In the genomic region with DNA sequence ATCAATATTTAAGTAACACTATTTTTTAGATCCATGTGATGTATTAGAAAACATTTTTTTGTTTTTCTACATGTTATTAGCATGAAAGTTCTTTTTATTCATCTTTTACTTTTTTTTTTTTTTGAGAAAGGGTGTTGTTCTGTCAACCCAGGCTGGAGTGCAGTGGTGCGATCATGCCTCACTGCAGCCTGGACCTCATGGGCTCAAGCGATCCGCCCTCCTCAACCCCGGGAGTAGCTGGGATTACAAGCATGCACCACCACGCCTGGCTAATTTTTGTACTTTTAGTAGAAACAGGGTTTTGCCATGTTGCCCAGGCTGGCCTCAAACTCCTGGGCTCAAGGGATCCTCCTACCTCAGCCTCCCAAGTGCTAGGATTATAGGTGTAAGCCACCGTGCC, we compare ENCODE assay signal across 8 cellular contexts. TPM values are rescaled to one million over a fixed set of nuclear protein-coding genes. Genes with fewer than 3 reads are reported as not detected.
A peak's percentile ranks its signal among the peaks of the same experiment; 100 is the strongest.
DNase-seq lines count a peak whose midpoint lies in the region; ATAC-seq, FAIRE-seq and TF ChIP-seq lines count a peak whose summit lies in the region.
"Not testable (repeated sequence)": the region's sequence is repeated elsewhere in the genome, so short reads cannot be mapped to it uniquely, and the experiment has no call there.

No MANE protein-coding gene starts in this region.

- not testable (repeated sequence) for H3K9me2 ChIP-seq in OCI-LY7 (ENCODE audit: insufficient read depth, low read length); hepatocyte (replicated peaks; ENCODE audit: insufficient read depth)

- WGBS in hepatocyte (ENCODE audit: low lambda C conversion rate, missing lambda C conversion rate), result 86% methylated on average over 6 of the region's 6 CpGs
- 60 to 79% (median 71%) methylated on average over 6 of the region's 6 CpGs for WGBS in small intestine, 3 donors

- H3K27ac ChIP-seq in BLaER1 treated with 17β-estradiol and CSF1 and Interleukin-3, amounts not matched to agents 10 nM and 100 nM, result peak overlapping the region in 4 of 11 experiments; percentile 6 to 28 (median 22); a peak in 5 of 22 replicates
- H3K27ac ChIP-seq in OCI-LY7 (ENCODE audit: low read depth, low read length, poor library complexity, severe bottlenecking) (peak overlapping the region; percentile 73), hepatocyte (peak overlapping the region; percentile 93), small intestine (ENCODE audit: low read depth in 1 of 2, low read length in 1 of 2) (peak overlapping the region; percentile 55 to 73)

- not testable (repeated sequence) for H3K9ac ChIP-seq in BLaER1 treated with 17β-estradiol and CSF1 and Interleukin-3, amounts not matched to agents 10 nM and 100 nM

- not testable (repeated sequence) for H3K9me3 ChIP-seq in BLaER1 treated with 17β-estradiol and CSF1 and Interleukin-3, amounts not matched to agents 10 nM and 100 nM (replicated peaks in 1 of 11); OCI-LY7 (ENCODE audit: low read length); hepatocyte (ENCODE audit: low read depth); small intestine (ENCODE audit: control insufficient read depth, low read depth)

- BruUV-seq in OCI-LY7 (replicated peaks; lab: Mats Ljungman, UMichigan), result TSS peak; percentile 8

- H3K4me1 Mint-ChIP-seq in activated B cell treated with CpG ODN at 0.5 μM for 24 hours, result peaks cover 63% of the 10 kb centered on the region
- peaks cover 11% of the 10 kb centered on the region for H3K4me1 Mint-ChIP-seq in nephron progenitor cell
- peaks cover 29% of the 10 kb centered on the region for H3K4me1 Mint-ChIP-seq in type B pancreatic cell (ENCODE audit: unreplicated experiment)

- H4K20me1 ChIP-seq in BLaER1 treated with 17β-estradiol and CSF1 and Interleukin-3, amounts not matched to agents 10 nM and 100 nM, result peaks cover 12 to 92% (median 39%) of the 10 kb centered on the region in 11 experiments; a peak in 19 of 22 replicates
- H4K20me1 ChIP-seq in OCI-LY7 (ENCODE audit: insufficient read depth, low read length); hepatocyte (ENCODE audit: insufficient read depth, poor library complexity, severe bottlenecking): not testable (repeated sequence)

- not testable (repeated sequence) for H3K4me3 ChIP-seq in BLaER1 treated with 17β-estradiol and CSF1 and Interleukin-3, amounts not matched to agents 10 nM and 100 nM; OCI-LY7 (ENCODE audit: low read depth, low read length, poor library complexity, severe bottlenecking); hepatocyte; small intestine (ENCODE audit: low read depth in 1 of 2, low read length in 2 of 2)

- H3K27me3 Mint-ChIP-seq in activated B cell treated with CpG ODN at 0.5 μM for 24 hours; nephron progenitor cell (ENCODE audit: low read depth, poor library complexity); type B pancreatic cell: not testable (repeated sequence)

- H3K4me2 ChIP-seq in BLaER1 treated with 17β-estradiol and CSF1 and Interleukin-3, amounts not matched to agents 10 nM and 100 nM, result peak overlapping the region; percentile 26 to 73 (median 52); a peak in 20 of 22 replicates
- H3K4me2 ChIP-seq in OCI-LY7 (ENCODE audit: low read length), result peak overlapping the region; percentile 73; the same call in 1 of the 2 replicates
- peak overlapping the region; percentile 63 for H3K4me2 ChIP-seq in hepatocyte

- not testable (repeated sequence) for H3K9me3 Mint-ChIP-seq in activated B cell treated with CpG ODN at 0.5 μM for 24 hours, nephron progenitor cell, type B pancreatic cell

- peaks cover 13 to 43% (median 34%) of the 10 kb centered on the region in 10 experiments; a peak in 19 of 20 replicates for H3K4me1 ChIP-seq in BLaER1 treated with 17β-estradiol and CSF1 and Interleukin-3, amounts not matched to agents 10 nM and 100 nM
- H3K4me1 ChIP-seq in OCI-LY7 (ENCODE audit: insufficient read depth, low read length, poor library complexity, severe bottlenecking) (peaks cover 63% of the 10 kb centered on the region), hepatocyte (ENCODE audit: insufficient read depth) (peaks cover 11% of the 10 kb centered on the region)
- H3K4me1 ChIP-seq in small intestine (ENCODE audit: control insufficient read depth in 2 of 2, insufficient read depth in 1 of 2, low read depth in 1 of 2, low read length in 1 of 2), result not testable (repeated sequence)

- peaks cover 14% of the 10 kb centered on the region; the same call in 1 of the 2 replicates for H3K79me2 ChIP-seq in OCI-LY7 (ENCODE audit: insufficient read depth, low read depth, low read length)
- peaks cover 79% of the 10 kb centered on the region for H3K79me2 ChIP-seq in hepatocyte

- TF ChIP-seq CTCF in OCI-LY7 (conservative IDR thresholded peaks at IDR 0.05; ENCODE audit: low read length); activated B cell treated with CpG ODN at 0.5 μM for 24 hours (IDR thresholded peaks at IDR 0.05); hepatocyte (IDR thresholded peaks at IDR 0.05; ENCODE audit: poor library complexity); nephron progenitor cell (IDR thresholded peaks at IDR 0.05); type B pancreatic cell (conservative IDR thresholded peaks at IDR 0.05): not testable (repeated sequence)

- DNase-seq in GM12891 (ENCODE audit: insufficient read length, low spot score); OCI-LY7 (ENCODE audit: low spot score); activated B cell treated with CpG ODN at 0.5 μM for 24 hours; hepatocyte (ENCODE audit: low spot score); small intestine; type B pancreatic cell (ENCODE audit: extremely low spot score, unreplicated experiment): not testable (repeated sequence)
- DNase-seq in nephron progenitor cell, result peak; percentile 23

- H3K27ac Mint-ChIP-seq in activated B cell treated with CpG ODN at 0.5 μM for 24 hours, result peak overlapping the region; percentile 93
- H3K27ac Mint-ChIP-seq in nephron progenitor cell, result not testable (repeated sequence)
- H3K27ac Mint-ChIP-seq in type B pancreatic cell, result peak overlapping the region; percentile 98

- TF ChIP-seq POLR2A in GM12891 (IDR thresholded peaks at IDR 0.05; ENCODE audit: low read depth, low read length), result not testable (repeated sequence)

- peak overlapping the region; percentile 44 for H3K4me3 Mint-ChIP-seq in activated B cell treated with CpG ODN at 0.5 μM for 24 hours
- H3K4me3 Mint-ChIP-seq in nephron progenitor cell, type B pancreatic cell: not testable (repeated sequence)

- H2AFZ ChIP-seq in OCI-LY7 (ENCODE audit: low read length); hepatocyte: not testable (repeated sequence)

- CTCF ChIA-PET in OCI-LY7 (lab: Charles Lee; ENCODE audit: unreplicated experiment), result not testable (repeated sequence)
- CTCF ChIA-PET in activated B cell treated with CpG ODN at 0.5 μM for 24 hours (lab: Charles Lee), result interaction anchor here (2.6 kb wide), 1 partner anchor 15 kb away, joined by 9 read pairs; no protein-coding TSS in a partner anchor

- H3K27me3 ChIP-seq in BLaER1 treated with 17β-estradiol and CSF1 and Interleukin-3, amounts not matched to agents 10 nM and 100 nM; hepatocyte; small intestine (ENCODE audit: control insufficient read depth in 2 of 2, insufficient read depth in 2 of 2, low read length in 2 of 2): not testable (repeated sequence)

- H3K36me3 Mint-ChIP-seq in activated B cell treated with CpG ODN at 0.5 μM for 24 hours (ENCODE audit: low read depth) (peaks cover 36% of the 10 kb centered on the region), nephron progenitor cell (ENCODE audit: low read depth) (peaks cover 32% of the 10 kb centered on the region), type B pancreatic cell (peaks cover 20% of the 10 kb centered on the region)

- intact Hi-C loops in OCI-LY7 (cut with micrococcal nuclease; ENCODE audit: unreplicated experiment), result loop anchor here (5.0 kb wide), 1 partner anchor 68 kb away; no protein-coding TSS in a partner anchor
- intact Hi-C loops in activated B cell treated with CpG ODN at 0.5 μM for 24 hours (cut with micrococcal nuclease), result loop anchor here (1.0 to 2.0 kb wide), 3 partner anchors 9 to 19 kb away; no protein-coding TSS in a partner anchor

- peak; percentile 52 for FAIRE-seq in GM12891 (lab: Jason Lieb, UNC)
- not testable (repeated sequence) for FAIRE-seq in small intestine (lab: Jason Lieb, UNC)

- POLR2A ChIA-PET in OCI-LY7 (lab: Charles Lee) (interaction anchor here (1.3 to 3.2 kb wide), 3 partner anchors 10 to 15 kb away, joined by 3 to 11 read pairs (median 9); no protein-coding TSS in a partner anchor), activated B cell treated with CpG ODN at 0.5 μM for 24 hours (lab: Charles Lee) (interaction anchor here (0.7 to 4.1 kb wide), 5 partner anchors 15 to 62 kb away, joined by 3 to 33 read pairs (median 8); a partner anchor contains a TSS)

- peaks cover 16 to 32% (median 23%) of the 10 kb centered on the region in 11 experiments for H3K36me3 ChIP-seq in BLaER1 treated with 17β-estradiol and CSF1 and Interleukin-3, amounts not matched to agents 10 nM and 100 nM
- peaks cover 21% of the 10 kb centered on the region for H3K36me3 ChIP-seq in OCI-LY7 (ENCODE audit: insufficient read depth, low read length)
- not testable (repeated sequence) for H3K36me3 ChIP-seq in hepatocyte (replicated peaks; ENCODE audit: insufficient read depth, low read depth); small intestine (ENCODE audit: control insufficient read depth in 2 of 2, insufficient read depth in 2 of 2, low read length in 2 of 2)

- peak; percentile 38 for ATAC-seq in activated B cell treated with CpG ODN at 0.5 μM for 24 hours (ENCODE audit: low read depth)

RNA-seq across cellular contexts. Expression of a gene that starts 17.8 kb away (rescaled TPM):
- polyA plus RNA-seq in GM12891 (2012; ENCODE audit: low read depth, missing spikeins), result 13.1 TPM
- total RNA-seq in OCI-LY7 (2014; rRNA removed; shearing (Covaris generic)), result 23.2 and 33.6 TPM in 2 replicates
- total RNA-seq in OCI-LY7 (2022), result 47.9 and 52.7 TPM in 2 replicates
- total RNA-seq in activated B cell treated with CpG ODN at 0.5 μM for 24 hours, result 74.7 and 91.2 TPM in 2 replicates
- total RNA-seq in hepatocyte, result 29.1 and 29.3 TPM in 2 replicates
- polyA plus RNA-seq in hepatocyte, result 28.4 and 29.6 TPM in 2 replicates
- polyA plus RNA-seq in small intestine, result 10 to 100 TPM; 25.7 to 60.6 (median 38.9) TPM
- total RNA-seq in type B pancreatic cell (ENCODE audit: low replicate concordance), result 62.5 and 71.1 TPM in 2 replicates

RNA-seq across cellular contexts. Expression of a gene that starts 58.2 kb away (rescaled TPM):
- 190 TPM for polyA plus RNA-seq in GM12891 (2012; ENCODE audit: low read depth, missing spikeins)
- 198 and 222 TPM in 2 replicates for total RNA-seq in OCI-LY7 (2014; rRNA removed; shearing (Covaris generic))
- 275 and 301 TPM in 2 replicates for total RNA-seq in OCI-LY7 (2022)
- 238 and 251 TPM in 2 replicates for total RNA-seq in activated B cell treated with CpG ODN at 0.5 μM for 24 hours
- total RNA-seq in hepatocyte, result 373 and 388 TPM in 2 replicates
- 314 and 315 TPM in 2 replicates for polyA plus RNA-seq in hepatocyte
- polyA plus RNA-seq in small intestine, result 100 to 1,000 TPM; 112 to 171 (median 125) TPM
- total RNA-seq in type B pancreatic cell (ENCODE audit: low replicate concordance), result 333 and 425 TPM in 2 replicates

RNA-seq across cellular contexts. Expression of a gene that starts 58.4 kb away (rescaled TPM):
- polyA plus RNA-seq in GM12891 (2012; ENCODE audit: low read depth, missing spikeins), result 212 TPM
- total RNA-seq in OCI-LY7 (2014; rRNA removed; shearing (Covaris generic)), result 155 and 176 TPM in 2 replicates
- total RNA-seq in OCI-LY7 (2022) (148 and 170 TPM in 2 replicates), activated B cell treated with CpG ODN at 0.5 μM for 24 hours (158 and 168 TPM in 2 replicates), hepatocyte (393 and 437 TPM in 2 replicates), type B pancreatic cell (ENCODE audit: low replicate concordance) (466 and 659 TPM in 2 replicates)
- polyA plus RNA-seq in hepatocyte (389 and 394 TPM in 2 replicates), small intestine (100 to 1,000 TPM; 136 to 193 (median 150) TPM)
